In genomic region chr15:64158363-64159134, GRCh38 we compare ENCODE assay signal across 15 cellular contexts. TPM values are rescaled to one million over a fixed set of nuclear protein-coding genes. Genes with fewer than 3 reads are reported as not detected.
DNase-seq lines count a peak whose midpoint lies in the region; ATAC-seq, FAIRE-seq and TF ChIP-seq lines count a peak whose summit lies in the region.
"Had no signal": no experiment of that assay in that cellular context is flagged by ENCODE, and none has a peak within 500 bp of the region (broad histone marks: within the 10 kb centered on the region; RNA-seq: fewer than 3 reads in every experiment).

No MANE protein-coding gene starts in this region.

- H3K4me2 ChIP-seq in IMR-90 (ENCODE audit: low read depth, low read length), result no peak overlapping the region
- no peak overlapping the region for H3K4me2 ChIP-seq in mesenchymal stem cell (ENCODE audit: low read length, poor library complexity, severe bottlenecking)

- H4K20me1 ChIP-seq in IMR-90 (ENCODE audit: insufficient read depth, low read length), result peaks cover 72% of the 10 kb centered on the region

- peak overlapping the region; percentile 34 for H3K4me3 Mint-ChIP-seq in CD4-positive, alpha-beta T cell
- peak overlapping the region; percentile 10 for H3K4me3 Mint-ChIP-seq in activated naive CD8-positive, alpha-beta T cell treated with anti-CD3 and anti-CD28 coated beads, Interleukin-2, amount 50 U/mL, for 24 hours

- H3K4me1 ChIP-seq in IMR-90 (ENCODE audit: control insufficient read depth, insufficient read depth, low read length) (peaks cover 6% of the 10 kb centered on the region), mesenchymal stem cell (ENCODE audit: control insufficient read depth, insufficient read depth, low read depth, low read length) (peaks cover 23% of the 10 kb centered on the region)

- no peak overlapping the region for H2BK12ac ChIP-seq in mesenchymal stem cell (ENCODE audit: low read length in 2 of 2)

- H3K4me1 Mint-ChIP-seq in CD4-positive, alpha-beta T cell (ENCODE audit: low read depth), result peaks cover 40% of the 10 kb centered on the region
- H3K4me1 Mint-ChIP-seq in activated naive CD8-positive, alpha-beta T cell treated with anti-CD3 and anti-CD28 coated beads, Interleukin-2, amount 50 U/mL, for 24 hours, result peaks cover 47% of the 10 kb centered on the region

- no peaks in the 10 kb centered on the region for H3K9me3 ChIP-seq in CD4-positive, alpha-beta T cell (ENCODE audit: control insufficient read depth, low read length)
- no peaks in the 10 kb centered on the region for H3K9me3 ChIP-seq in IMR-90 (ENCODE audit: control insufficient read depth, insufficient read depth, low read length)
- H3K9me3 ChIP-seq in mesenchymal stem cell (ENCODE audit: control insufficient read depth, low read length), result no peaks in the 10 kb centered on the region
- H3K9me3 ChIP-seq: esophagus muscularis mucosa, SJSA1, spleen had no signal

- peaks cover 73% of the 10 kb centered on the region for H3K36me3 Mint-ChIP-seq in CD4-positive, alpha-beta T cell (ENCODE audit: low read depth)
- H3K36me3 Mint-ChIP-seq in activated naive CD8-positive, alpha-beta T cell treated with anti-CD3 and anti-CD28 coated beads, Interleukin-2, amount 50 U/mL, for 24 hours (ENCODE audit: low read depth), result peaks cover 46% of the 10 kb centered on the region

- H3K9ac ChIP-seq in IMR-90 (ENCODE audit: low read depth, low read length) (no peak overlapping the region), mesenchymal stem cell (ENCODE audit: low read length) (peak overlapping the region; percentile 29)

- CTCF ChIA-PET in CD4-positive, alpha-beta T cell (lab: Charles Lee), result no interaction called here
- CTCF ChIA-PET in IMR-90 (lab: Yijun Ruan, JAX), result no interaction called here

- H3K9me1 ChIP-seq in IMR-90 (ENCODE audit: insufficient read depth, low read length), result peaks cover 12% of the 10 kb centered on the region

- no peak for TF ChIP-seq POLR2A in IMR-90 (IDR thresholded peaks at IDR 0.05; ENCODE audit: low read depth, low read length)

- H3K4me3 ChIP-seq in IMR-90 (ENCODE audit: insufficient read depth, low read depth, low read length) (no peak overlapping the region), mesenchymal stem cell (ENCODE audit: insufficient read depth in 1 of 2, low read depth in 1 of 2, low read length in 2 of 2) (no peak overlapping the region)
- H3K4me3 ChIP-seq: esophagus muscularis mucosa, SJSA1, spleen had no signal

- H3K36me3 ChIP-seq in IMR-90 (ENCODE audit: control insufficient read depth, insufficient read depth, low read length), result peaks cover 62% of the 10 kb centered on the region
- peaks cover 70 to 71% of the 10 kb centered on the region in 2 experiments for H3K36me3 ChIP-seq in mesenchymal stem cell (ENCODE audit: control insufficient read depth in 1 of 2, insufficient read depth in 2 of 2, low read depth in 1 of 2, low read length in 2 of 2)

- H3K27me3 ChIP-seq in CD4-positive, alpha-beta T cell (ENCODE audit: control insufficient read depth, insufficient read depth, low read length), result no peaks in the 10 kb centered on the region
- H3K27me3 ChIP-seq in IMR-90 (ENCODE audit: control insufficient read depth, insufficient read depth, low read length) (no peaks in the 10 kb centered on the region), mesenchymal stem cell (ENCODE audit: control insufficient read depth in 1 of 2, insufficient read depth in 1 of 2, low read length in 2 of 2) (no peaks in the 10 kb centered on the region)
- H3K27me3 ChIP-seq: esophagus muscularis mucosa, SJSA1, spleen had no signal

- no peak for DNase-seq in CD4-positive, alpha-beta T cell
- no peak for DNase-seq in IMR-90
- DNase-seq in activated naive CD8-positive, alpha-beta T cell treated with anti-CD3 and anti-CD28 coated beads, Interleukin-2, amount 50 U/mL, for 24 hours, result no peak
- DNase-seq in mesenchymal stem cell, result no peak
- no peak for DNase-seq in activated gamma-delta T cell treated with Interleukin-2 at 50 U/mL for 16 hours
- DNase-seq in NCI-H2227 (lab: John Stamatoyannopoulos, UW; ENCODE audit: unreplicated experiment), result no peak
- DNase-seq in GM19239 (ENCODE audit: insufficient read length, low spot score), result no peak
- DNase-seq: activated CD4-positive, alpha-beta T cell treated with anti-CD3 and anti-CD28 coated beads for 4 hours; CD8-positive, alpha-beta memory T cell; MM.1S; NCI-H2227 treated with DMSO at 0.1 percent for 48 hours; spleen had no signal

- H3K4ac ChIP-seq in IMR-90 (ENCODE audit: low read depth, low read length) (no peak overlapping the region), mesenchymal stem cell (ENCODE audit: low read depth in 1 of 2, low read length in 2 of 2) (no peak overlapping the region)

- H4K8ac ChIP-seq in IMR-90 (ENCODE audit: low read depth in 2 of 2, low read length in 2 of 2) (no peak overlapping the region), mesenchymal stem cell (ENCODE audit: low read length) (no peak overlapping the region)

- H2BK20ac ChIP-seq in IMR-90 (ENCODE audit: low read depth, low read length), result no peak overlapping the region

- no peak for TF ChIP-seq RAD21 in IMR-90 (IDR thresholded peaks at IDR 0.05; ENCODE audit: low read length)

- intact Hi-C loops in CD4-positive, alpha-beta T cell (cut with DNase I, micrococcal nuclease), result no loop called here
- intact Hi-C loops in IMR-90 (cut with micrococcal nuclease), result no loop called here

- H2AK5ac ChIP-seq in IMR-90 (ENCODE audit: low read depth, low read length), result no peak overlapping the region; the same call in 1 of the 2 replicates
- H2AK5ac ChIP-seq in mesenchymal stem cell (ENCODE audit: low read length, severe bottlenecking), result no peak overlapping the region

- ATAC-seq in CD4-positive, alpha-beta T cell (ENCODE audit: poor library complexity), result no peak
- ATAC-seq in IMR-90 (ENCODE audit: low read depth) (no peak), HG03571 (IDR thresholded peaks at IDR 0.05; ENCODE audit: unreplicated experiment) (no peak)
- no peak for ATAC-seq in activated naive CD8-positive, alpha-beta T cell treated with anti-CD3 and anti-CD28 coated beads, Interleukin-2, amount 50 U/mL, for 24 hours

- no peak overlapping the region for H2BK120ac ChIP-seq in IMR-90 (ENCODE audit: low read depth, low read length)
- H2BK120ac ChIP-seq in mesenchymal stem cell (ENCODE audit: low read depth, low read length), result no peak overlapping the region

- H3K27me3 Mint-ChIP-seq in CD4-positive, alpha-beta T cell, result peaks cover 4% of the 10 kb centered on the region
- no peaks in the 10 kb centered on the region for H3K27me3 Mint-ChIP-seq in activated naive CD8-positive, alpha-beta T cell treated with anti-CD3 and anti-CD28 coated beads, Interleukin-2, amount 50 U/mL, for 24 hours

- dilution Hi-C loops in IMR-90 (cut with HindIII; ENCODE audit: low sequenced_read_pairs, unreplicated experiment), result no loop called here

- 100% methylated on average over 3 of the region's 11 CpGs; no CpG with 5 or more reads in 1 of the 2 experiments for WGBS in IMR-90 (ENCODE audit: extremely low coverage in 2 of 2, insufficient read length in 1 of 2), 2 experiments
- WGBS in mesenchymal stem cell, result 97% methylated on average over 11 of the region's 11 CpGs

- FAIRE-seq in GM19239 (lab: Jason Lieb, UNC), result no peak

- no peak overlapping the region for H4K5ac ChIP-seq in IMR-90 (ENCODE audit: low read depth, low read length)

- no peaks in the 10 kb centered on the region for H3K9me3 Mint-ChIP-seq in CD4-positive, alpha-beta T cell
- no peaks in the 10 kb centered on the region for H3K9me3 Mint-ChIP-seq in activated naive CD8-positive, alpha-beta T cell treated with anti-CD3 and anti-CD28 coated beads, Interleukin-2, amount 50 U/mL, for 24 hours
- H3K9me3 Mint-ChIP-seq: CD8-positive, alpha-beta memory T cell had no signal

- H2BK15ac ChIP-seq in IMR-90 (ENCODE audit: low read depth, low read length), result no peak overlapping the region
- no peak overlapping the region for H2BK15ac ChIP-seq in mesenchymal stem cell (ENCODE audit: low read depth, poor library complexity, severe bottlenecking)

- H3K18ac ChIP-seq in IMR-90 (ENCODE audit: low read depth, low read length), result no peak overlapping the region
- H3K18ac ChIP-seq in mesenchymal stem cell (ENCODE audit: low read depth in 1 of 2, low read length in 2 of 2), result no peak overlapping the region

- H3K23ac ChIP-seq in IMR-90 (ENCODE audit: low read depth, low read length), result peak overlapping the region; percentile 52
- H3K23ac ChIP-seq in mesenchymal stem cell (ENCODE audit: low read length in 2 of 2), result peak overlapping the region in 1 of 2 experiments; percentile 0

- peaks cover 27 to 42% of the 10 kb centered on the region in 2 experiments for H3K79me1 ChIP-seq in IMR-90 (ENCODE audit: low read depth in 1 of 2, low read length in 2 of 2)
- peaks cover 13% of the 10 kb centered on the region for H3K79me1 ChIP-seq in mesenchymal stem cell (replicated peaks; ENCODE audit: low read length, poor library complexity, severe bottlenecking)

- POLR2A ChIA-PET in CD4-positive, alpha-beta T cell (lab: Charles Lee), result no interaction called here
- POLR2A ChIA-PET in IMR-90 (lab: Charles Lee; ENCODE audit: unreplicated experiment), result no interaction called here

- H3K14ac ChIP-seq in IMR-90 (replicated peaks; ENCODE audit: low read depth, low read length) (0 out of 2 replicates have a peak overlapping the region, but pooled peaks have one; percentile 32), mesenchymal stem cell (ENCODE audit: low read length in 2 of 2) (peak overlapping the region in 1 of 2 experiments; percentile 61)

- no peak overlapping the region for H2BK5ac ChIP-seq in IMR-90 (ENCODE audit: low read depth, low read length, poor library complexity, severe bottlenecking)
- no peak overlapping the region for H2BK5ac ChIP-seq in mesenchymal stem cell (ENCODE audit: low read depth, low read length, poor library complexity, severe bottlenecking)

- H3K27ac ChIP-seq in CD4-positive, alpha-beta T cell (ENCODE audit: low read depth, low read length), result no peak overlapping the region
- H3K27ac ChIP-seq in IMR-90 (ENCODE audit: insufficient read depth, low read length), result no peak overlapping the region
- H3K27ac ChIP-seq in mesenchymal stem cell (ENCODE audit: low read length, poor library complexity, severe bottlenecking), result no peak overlapping the region
- H3K27ac ChIP-seq: esophagus muscularis mucosa, SJSA1 had no signal

- in situ Hi-C loops in IMR-90 (cut with MboI; ENCODE audit: low sequenced_read_pairs), result no loop called here

- H2AFZ ChIP-seq in IMR-90 (replicated peaks; ENCODE audit: low read length, poor library complexity) (no peak overlapping the region), mesenchymal stem cell (ENCODE audit: low read depth, low read length) (no peak overlapping the region)

- no peak overlapping the region for H3K56ac ChIP-seq in IMR-90 (ENCODE audit: extremely low read depth, insufficient read depth, low read length)

- H4K91ac ChIP-seq in IMR-90 (ENCODE audit: insufficient read depth, low read depth, low read length), result no peak overlapping the region
- H4K91ac ChIP-seq in mesenchymal stem cell (ENCODE audit: low read length), result peak overlapping the region; percentile 10

- no peak for TF ChIP-seq CTCF in CD4-positive, alpha-beta T cell (IDR thresholded peaks at IDR 0.05)
- TF ChIP-seq CTCF in IMR-90 (conservative IDR thresholded peaks at IDR 0.05; ENCODE audit: low read depth, low read length), result no peak

- BruUV-seq in IMR-90 (replicated peaks; lab: Mats Ljungman, UMichigan), result no TSS peak

- peak overlapping the region; percentile 57 for H3K27ac Mint-ChIP-seq in CD4-positive, alpha-beta T cell
- H3K27ac Mint-ChIP-seq in activated naive CD8-positive, alpha-beta T cell treated with anti-CD3 and anti-CD28 coated beads, Interleukin-2, amount 50 U/mL, for 24 hours, result peak overlapping the region; percentile 75

- H2AK9ac ChIP-seq in IMR-90 (replicated peaks; ENCODE audit: low read depth, low read length, poor library complexity), result peak overlapping the region; percentile 58

RNA-seq across cellular contexts. Expression of gene PPIB, which starts 4.3 kb away (rescaled TPM):
- 100 to 1,000 TPM; 167 to 169 TPM for total RNA-seq in CD4-positive, alpha-beta T cell
- 1,601 and 1,682 TPM in 2 replicates for total RNA-seq in IMR-90 (2012; rRNA removed)
- 1,358 and 1,517 TPM in 2 replicates for polyA plus RNA-seq in IMR-90 (2012; rRNA removed)
- 966 and 972 TPM in 2 replicates for polyA plus RNA-seq in IMR-90 (2012; cell fraction: cytosol; rRNA removed)
- polyA plus RNA-seq in IMR-90 (2012; cell fraction: nucleus; rRNA removed; ENCODE audit: low replicate concordance), result 233 and 548 TPM in 2 replicates
- polyA plus RNA-seq in mesenchymal stem cell (2013, experiment 1 of 2), result 1,096 TPM
- polyA plus RNA-seq in mesenchymal stem cell (2013, experiment 2 of 2), result 1,075 TPM

RNA-seq across cellular contexts. Expression of gene SNX22, which starts 7.0 kb away (rescaled TPM):
- under 1 TPM; 0.14 to 0.19 TPM for total RNA-seq in CD4-positive, alpha-beta T cell
- total RNA-seq in IMR-90 (2012; rRNA removed), result under 0.01 and 0.18 TPM in 2 replicates
- 0.04 and 0.12 TPM in 2 replicates for polyA plus RNA-seq in IMR-90 (2012; rRNA removed)
- 0.03 and 0.08 TPM in 2 replicates for polyA plus RNA-seq in IMR-90 (2012; cell fraction: cytosol; rRNA removed)
- 0.39 and 0.50 TPM in 2 replicates for polyA plus RNA-seq in IMR-90 (2012; cell fraction: nucleus; rRNA removed; ENCODE audit: low replicate concordance)
- 0.03 TPM for polyA plus RNA-seq in mesenchymal stem cell (2013, experiment 1 of 2)
- 0.01 TPM for polyA plus RNA-seq in mesenchymal stem cell (2013, experiment 2 of 2)
